ENCODE assay signal across 9 cellular contexts in genomic region chr10:62000037-62000603, GRCh38.
DNase-seq lines count a peak whose midpoint lies in the region; ATAC-seq and TF ChIP-seq lines count a peak whose summit lies in the region.
"Had no signal": no experiment of that assay in that cellular context is flagged by ENCODE, and none has a peak within 500 bp of the region (broad histone marks: within the 10 kb centered on the region; RNA-seq: fewer than 3 reads in every experiment).

No MANE protein-coding gene starts in this region.

- H3K36me3 Mint-ChIP-seq in activated B cell treated with CpG ODN at 0.5 μM for 24 hours (ENCODE audit: low read depth): peaks cover 77% of the 10 kb centered on the region

- POLR2A ChIA-PET in activated B cell treated with CpG ODN at 0.5 μM for 24 hours (lab: Charles Lee): interaction anchor here (0.5 to 12.4 kb wide), 32 partner anchors 8 to 1716 kb away, joined by 3 to 320 read pairs (median 6); partner anchors contain the start of gene ARID5B

- H3K4me1 Mint-ChIP-seq in activated B cell treated with CpG ODN at 0.5 μM for 24 hours: peaks cover 95% of the 10 kb centered on the region

- peak overlapping the region; percentile 100 for H3K27ac Mint-ChIP-seq in activated B cell treated with CpG ODN at 0.5 μM for 24 hours

- no peak for TF ChIP-seq CTCF in activated B cell treated with CpG ODN at 0.5 μM for 24 hours (IDR thresholded peaks at IDR 0.05)

- DNase-seq in activated B cell treated with CpG ODN at 0.5 μM for 24 hours: peak; percentile 60
- DNase-seq in NCI-H1930 (lab: John Stamatoyannopoulos, UW): no peak
- no peak for DNase-seq in activated CD4-positive, alpha-beta T cell treated with anti-CD3 and anti-CD28 coated beads for 48 hours
- no peak for DNase-seq in NCI-H226
- DNase-seq in HUDEP-2 (lab: John Stamatoyannopoulos, UW; ENCODE audit: unreplicated experiment in 76 of 76): no peak
- DNase-seq: psoas muscle had no signal

- TF ChIP-seq POLR2A in GM15510 (IDR thresholded peaks at IDR 0.05; ENCODE audit: borderline replicate concordance, extremely low read depth, insufficient read length): peak; percentile 38

- ATAC-seq in GM19351 (IDR thresholded peaks at IDR 0.05; ENCODE audit: unreplicated experiment) (peak; percentile 71), HG02943 (IDR thresholded peaks at IDR 0.05; ENCODE audit: low read depth, unreplicated experiment) (peak; percentile 85), activated B cell treated with CpG ODN at 0.5 μM for 24 hours (ENCODE audit: low read depth) (peak; percentile 86)
- ATAC-seq: psoas muscle had no signal

- peak overlapping the region; percentile 77 for H3K4me3 Mint-ChIP-seq in activated B cell treated with CpG ODN at 0.5 μM for 24 hours

- H3K9me3 Mint-ChIP-seq in activated B cell treated with CpG ODN at 0.5 μM for 24 hours: no peaks in the 10 kb centered on the region

- intact Hi-C loops in activated B cell treated with CpG ODN at 0.5 μM for 24 hours (cut with micrococcal nuclease): loop anchor here (1.0 to 5.0 kb wide), 9 partner anchors 8 to 1267 kb away; no protein-coding TSS in a partner anchor

- H3K27me3 Mint-ChIP-seq in activated B cell treated with CpG ODN at 0.5 μM for 24 hours: no peaks in the 10 kb centered on the region

- CTCF ChIA-PET in activated B cell treated with CpG ODN at 0.5 μM for 24 hours (lab: Charles Lee): interaction anchor here (0.7 to 1.8 kb wide), 3 partner anchors 38 to 97 kb away, joined by 3 to 5 read pairs (median 3); no protein-coding TSS in a partner anchor
